16 cellular contexts compared by ENCODE assay signal in genomic region chr1:180199018-180199417, GRCh38. TPM values are rescaled to one million over a fixed set of nuclear protein-coding genes. Genes with fewer than 3 reads are reported as not detected.
DNase-seq lines count a peak whose midpoint lies in the region; ATAC-seq, FAIRE-seq and TF ChIP-seq lines count a peak whose summit lies in the region.
"Had no signal": no experiment of that assay in that cellular context is flagged by ENCODE, and none has a peak within 500 bp of the region (broad histone marks: within the 10 kb centered on the region; RNA-seq: fewer than 3 reads in every experiment).

No MANE protein-coding gene starts in this region.

- no TSS peak for BruUV-seq in K562 (replicated peaks; lab: Mats Ljungman, UMichigan)

- no peak overlapping the region for H2AK5ac ChIP-seq in mesenchymal stem cell (ENCODE audit: low read length, severe bottlenecking)

- DNase-seq in NCI-H1436 (lab: John Stamatoyannopoulos, UW) (peak; percentile 11), NCI-H1436 treated with DMSO at 0.1 percent for 48 hours (lab: John Stamatoyannopoulos, UW) (no peak), NCI-H2171 treated with DMSO at 0.1 percent for 48 hours (lab: John Stamatoyannopoulos, UW) (peak; percentile 72), K562 (ENCODE audit: extremely low read depth in 1 of 4, low spot score in 3 of 4) (no peak), mesenchymal stem cell (no peak)
- no peak for DNase-seq in activated CD8-positive, alpha-beta T cell treated with anti-CD3 and anti-CD28 coated beads for 36 hours
- DNase-seq: CD4-positive, alpha-beta T cell; DMS153; DND-41; GDM1; GOT3 had no signal

- TF ChIP-seq EP300 in K562 (IDR thresholded peaks at IDR 0.05; ENCODE audit: low read length) = no peak

- no peak for FAIRE-seq in K562 (lab: Jason Lieb, UNC)
- FAIRE-seq: GM12892 had no signal

- no peaks in the 10 kb centered on the region for H3K36me3 Mint-ChIP-seq in activated CD8-positive, alpha-beta T cell treated with anti-CD3 and anti-CD28 coated beads for 36 hours (ENCODE audit: low read depth)

- no peak for TF ChIP-seq CTCF in K562 (IDR thresholded peaks at IDR 0.05 in 2 of 3, conservative IDR thresholded peaks at IDR 0.05 in 1 of 3; ENCODE audit: insufficient read depth in 2 of 3, low read depth in 1 of 3, low read length in 3 of 3)
- no peak for TF ChIP-seq CTCF in activated CD8-positive, alpha-beta T cell treated with anti-CD3 and anti-CD28 coated beads for 36 hours (IDR thresholded peaks at IDR 0.05)

- H4K20me1 ChIP-seq in K562 (replicated peaks; ENCODE audit: control insufficient read depth, insufficient read depth, low read length) = no peaks in the 10 kb centered on the region

- H3K14ac ChIP-seq in mesenchymal stem cell (ENCODE audit: low read length in 2 of 2) = no peak overlapping the region

- intact Hi-C loops in K562 (cut with micrococcal nuclease) = no loop called here
- intact Hi-C loops in activated CD8-positive, alpha-beta T cell treated with anti-CD3 and anti-CD28 coated beads for 36 hours (cut with micrococcal nuclease) = no loop called here

- no peak overlapping the region for H3K18ac ChIP-seq in mesenchymal stem cell (ENCODE audit: low read depth in 1 of 2, low read length in 2 of 2)

- H3K4me3 ChIP-seq in K562 (no peak overlapping the region), mesenchymal stem cell (ENCODE audit: insufficient read depth in 1 of 2, low read depth in 1 of 2, low read length in 2 of 2) (no peak overlapping the region)
- H3K4me3 ChIP-seq: HAP-1 had no signal

- no peak overlapping the region for H3K4ac ChIP-seq in mesenchymal stem cell (ENCODE audit: low read depth in 1 of 2, low read length in 2 of 2)

- H3K27ac ChIP-seq in K562 (ENCODE audit: extremely low read depth, low read depth, low read length) (no peak overlapping the region), mesenchymal stem cell (ENCODE audit: low read length, poor library complexity, severe bottlenecking) (no peak overlapping the region)
- H3K27ac ChIP-seq: 22Rv1 had no signal

- H3K27me3 ChIP-seq in K562 (ENCODE audit: control insufficient read depth in 2 of 2, insufficient read depth in 2 of 2, low read length in 2 of 2) (no peaks in the 10 kb centered on the region), mesenchymal stem cell (ENCODE audit: control insufficient read depth in 1 of 2, insufficient read depth in 1 of 2, low read length in 2 of 2) (no peaks in the 10 kb centered on the region)

- H3K27ac Mint-ChIP-seq in activated CD8-positive, alpha-beta T cell treated with anti-CD3 and anti-CD28 coated beads for 36 hours = no peak overlapping the region
- H3K27ac Mint-ChIP-seq: CD4-positive, alpha-beta T cell had no signal

- H3K4me3 Mint-ChIP-seq in activated CD8-positive, alpha-beta T cell treated with anti-CD3 and anti-CD28 coated beads for 36 hours = no peak overlapping the region
- H3K4me3 Mint-ChIP-seq: CD4-positive, alpha-beta T cell had no signal

- H3K4me2 ChIP-seq in K562 (ENCODE audit: insufficient read depth, low read length) = no peak overlapping the region
- no peak overlapping the region for H3K4me2 ChIP-seq in mesenchymal stem cell (ENCODE audit: low read length, poor library complexity, severe bottlenecking)

- TF ChIP-seq POLR2A in K562 (conservative IDR thresholded peaks at IDR 0.05) = no peak

- H3K9ac ChIP-seq in K562 (ENCODE audit: insufficient read depth in 1 of 2, low read depth in 2 of 2, low read length in 2 of 2) = no peak overlapping the region
- H3K9ac ChIP-seq in mesenchymal stem cell (ENCODE audit: low read length) = no peak overlapping the region

- in situ Hi-C loops in K562 (cut with MboI) = no loop called here

- TF ChIP-seq RAD21 in K562 (CRISPR knock-in tag; conservative IDR thresholded peaks at IDR 0.05 in 1 of 2, IDR thresholded peaks at IDR 0.05 in 1 of 2) = no peak

- peaks cover 0 to 29% of the 10 kb centered on the region in 2 experiments; a peak in 2 of 5 replicates for H3K4me1 ChIP-seq in K562 (replicated peaks in 1 of 2; ENCODE audit: control insufficient read depth in 2 of 2, insufficient read depth in 2 of 2, low read length in 2 of 2)
- H3K4me1 ChIP-seq in mesenchymal stem cell (ENCODE audit: control insufficient read depth, insufficient read depth, low read depth, low read length) = peaks cover 2% of the 10 kb centered on the region
- H3K4me1 ChIP-seq: HAP-1 had no signal

- H3K36me3 ChIP-seq in K562 (ENCODE audit: control insufficient read depth, insufficient read depth, low read length) (no peaks in the 10 kb centered on the region), mesenchymal stem cell (ENCODE audit: control insufficient read depth in 1 of 2, insufficient read depth in 2 of 2, low read depth in 1 of 2, low read length in 2 of 2) (peaks cover 53 to 60% of the 10 kb centered on the region in 2 experiments)

- H2BK5ac ChIP-seq in mesenchymal stem cell (ENCODE audit: low read depth, low read length, poor library complexity, severe bottlenecking) = no peak overlapping the region

- CTCF ChIA-PET in K562 (lab: Yijun Ruan, JAX; ENCODE audit: low intra/inter-chr PET ratio) = no interaction called here
- CTCF ChIA-PET in activated CD8-positive, alpha-beta T cell treated with anti-CD3 and anti-CD28 coated beads for 36 hours (lab: Charles Lee) = no interaction called here

- no peak overlapping the region for H2BK120ac ChIP-seq in mesenchymal stem cell (ENCODE audit: low read depth, low read length)

- no peak for ATAC-seq in K562
- no peak for ATAC-seq in activated CD8-positive, alpha-beta T cell treated with anti-CD3 and anti-CD28 coated beads for 36 hours
- no peak for ATAC-seq in GM21723 (IDR thresholded peaks at IDR 0.05; ENCODE audit: unreplicated experiment)

- no peaks in the 10 kb centered on the region for H3K9me3 Mint-ChIP-seq in activated CD8-positive, alpha-beta T cell treated with anti-CD3 and anti-CD28 coated beads for 36 hours
- H3K9me3 Mint-ChIP-seq: CD4-positive, alpha-beta T cell had no signal

- no peaks in the 10 kb centered on the region for H3K9me1 ChIP-seq in K562 (ENCODE audit: control insufficient read depth, insufficient read depth, low read length)

- no peaks in the 10 kb centered on the region for H3K4me1 Mint-ChIP-seq in activated CD8-positive, alpha-beta T cell treated with anti-CD3 and anti-CD28 coated beads for 36 hours (ENCODE audit: low read depth)

- WGBS in K562 (ENCODE audit: insufficient coverage, low coverage, missing lambda C conversion rate) = 37% methylated on average over 12 of the region's 12 CpGs
- WGBS in mesenchymal stem cell = 97% methylated on average over 12 of the region's 12 CpGs

- no peak overlapping the region for H2BK15ac ChIP-seq in mesenchymal stem cell (ENCODE audit: low read depth, poor library complexity, severe bottlenecking)

- H2AFZ ChIP-seq in K562 (ENCODE audit: low read depth, low read length) (no peak overlapping the region), mesenchymal stem cell (ENCODE audit: low read depth, low read length) (no peak overlapping the region)

- H3K9me3 ChIP-seq in K562 (replicated peaks; ENCODE audit: control insufficient read depth, insufficient read depth, low read depth, low read length) (no peaks in the 10 kb centered on the region), mesenchymal stem cell (ENCODE audit: control insufficient read depth, low read length) (no peaks in the 10 kb centered on the region)
- H3K9me3 ChIP-seq: HAP-1 had no signal

- H3K79me1 ChIP-seq in mesenchymal stem cell (replicated peaks; ENCODE audit: low read length, poor library complexity, severe bottlenecking) = no peaks in the 10 kb centered on the region

- H3K79me2 ChIP-seq in K562 (ENCODE audit: control insufficient read depth, insufficient read depth, low read length) = no peaks in the 10 kb centered on the region

- POLR2A ChIA-PET in K562 (lab: Yijun Ruan, JAX) = interaction anchor here (1.3 kb wide), 1 partner anchor 18 kb away, joined by 3 read pairs; no protein-coding TSS in a partner anchor
- POLR2A ChIA-PET in activated CD8-positive, alpha-beta T cell treated with anti-CD3 and anti-CD28 coated beads for 36 hours (lab: Charles Lee) = no interaction called here

- H4K91ac ChIP-seq in mesenchymal stem cell (ENCODE audit: low read length) = no peak overlapping the region

- no peaks in the 10 kb centered on the region for H3K27me3 Mint-ChIP-seq in activated CD8-positive, alpha-beta T cell treated with anti-CD3 and anti-CD28 coated beads for 36 hours
- H3K27me3 Mint-ChIP-seq: CD4-positive, alpha-beta T cell had no signal

- H4K8ac ChIP-seq in mesenchymal stem cell (ENCODE audit: low read length) = no peak overlapping the region

- no peak overlapping the region for H2BK12ac ChIP-seq in mesenchymal stem cell (ENCODE audit: low read length in 2 of 2)

- H3K23ac ChIP-seq in mesenchymal stem cell (ENCODE audit: low read length in 2 of 2) = no peak overlapping the region

RNA-seq across cellular contexts. Expression of gene LHX4, which starts 31.0 kb away (rescaled TPM):
- total RNA-seq in K562 (2011; cell fraction: chromatin; rRNA removed; ENCODE audit: low replicate concordance) = 0.12 TPM in 1 of 2 replicates, not detected in the other
- not detected in 2 replicates for total RNA-seq in K562 (2011; cell fraction: nucleolus; rRNA removed)
- total RNA-seq in K562 (2011; cell fraction: nucleoplasm; rRNA removed) = 0.15 TPM in 1 of 2 replicates, not detected in the other
- not detected in 2 replicates for total RNA-seq in K562 (2014; rRNA removed)
- total RNA-seq in K562 (2014; rRNA removed; fragmentation: Illumina TruSeq; extraction: Trizol) = 0.03 and 0.04 TPM in 2 replicates
- not detected in 2 replicates for total RNA-seq in K562 (2015; rRNA removed; fragmentation: Illumina TruSeq; extraction: Trizol)
- not detected in 2 replicates for total RNA-seq in K562 (2021)
- polyA plus RNA-seq in K562 (2011; rRNA removed) = 0.01 and 0.03 TPM in 2 replicates
- 0.01 TPM in 2 replicates for polyA plus RNA-seq in K562 (2011; cell fraction: cytosol; rRNA removed)
- polyA plus RNA-seq in K562 (2011; cell fraction: nucleus; rRNA removed) = 0.01 and 0.04 TPM in 2 replicates
- polyA plus RNA-seq in K562 (2012) = 1.1 and 1.6 TPM in 2 replicates
- not detected in 2 replicates for polyA plus RNA-seq in K562 (2014; fragmentation: Illumina TruSeq; extraction: Trizol)
- under 1 TPM; 0.10 to 0.11 TPM for polyA plus RNA-seq in K562 (2014; fragmentation: Nextera tagmentation; extraction: Ambion mirVana)
- polyA plus RNA-seq in K562 (2014; rRNA removed) = not detected in 2 replicates
- not detected in 2 replicates for polyA minus RNA-seq in K562 (2011; rRNA and poly(A)+ RNA removed)
- polyA minus RNA-seq in K562 (2011; cell fraction: cytosol; rRNA and poly(A)+ RNA removed) = not detected in 2 replicates
- polyA minus RNA-seq in K562 (2011; cell fraction: nucleus; rRNA and poly(A)+ RNA removed) = 0.11 TPM in 1 of 2 replicates, not detected in the other
- polyA plus RNA-seq in mesenchymal stem cell (2013, experiment 1 of 2) = 0.01 TPM
- polyA plus RNA-seq in mesenchymal stem cell (2013, experiment 2 of 2) = 0.01 TPM
- total RNA-seq in activated CD8-positive, alpha-beta T cell treated with anti-CD3 and anti-CD28 coated beads for 36 hours = not detected
- total RNA-seq: A673 had no signal

RNA-seq across cellular contexts. Expression of gene QSOX1, which starts 44.3 kb away (rescaled TPM):
- 19.7 and 43.6 TPM in 2 replicates for total RNA-seq in K562 (2011; cell fraction: chromatin; rRNA removed; ENCODE audit: low replicate concordance)
- 60.0 and 64.2 TPM in 2 replicates for total RNA-seq in K562 (2011; cell fraction: nucleolus; rRNA removed)
- 56.8 and 59.6 TPM in 2 replicates for total RNA-seq in K562 (2011; cell fraction: nucleoplasm; rRNA removed)
- 21.4 and 33.2 TPM in 2 replicates for total RNA-seq in K562 (2014; rRNA removed)
- total RNA-seq in K562 (2014; rRNA removed; fragmentation: Illumina TruSeq; extraction: Trizol) = 10.2 and 11.4 TPM in 2 replicates
- total RNA-seq in K562 (2015; rRNA removed; fragmentation: Illumina TruSeq; extraction: Trizol) = 11.0 and 11.7 TPM in 2 replicates
- 47.8 and 53.1 TPM in 2 replicates for total RNA-seq in K562 (2021)
- polyA plus RNA-seq in K562 (2011; rRNA removed) = 15.0 and 36.5 TPM in 2 replicates
- polyA plus RNA-seq in K562 (2011; cell fraction: cytosol; rRNA removed) = 25.2 and 25.3 TPM in 2 replicates
- 33.0 and 35.8 TPM in 2 replicates for polyA plus RNA-seq in K562 (2011; cell fraction: nucleus; rRNA removed)
- 38.9 and 76.2 TPM in 2 replicates for polyA plus RNA-seq in K562 (2012)
- 23.9 and 28.3 TPM in 2 replicates for polyA plus RNA-seq in K562 (2014; fragmentation: Illumina TruSeq; extraction: Trizol)
- polyA plus RNA-seq in K562 (2014; fragmentation: Nextera tagmentation; extraction: Ambion mirVana) = 1 to 10 TPM; 4.0 to 4.6 TPM
- 21.5 and 24.8 TPM in 2 replicates for polyA plus RNA-seq in K562 (2014; rRNA removed)
- polyA minus RNA-seq in K562 (2011; rRNA and poly(A)+ RNA removed) = 8.6 and 10.8 TPM in 2 replicates
- polyA minus RNA-seq in K562 (2011; cell fraction: cytosol; rRNA and poly(A)+ RNA removed) = 10.2 and 18.2 TPM in 2 replicates
- 7.5 and 7.6 TPM in 2 replicates for polyA minus RNA-seq in K562 (2011; cell fraction: nucleus; rRNA and poly(A)+ RNA removed)
- 320 TPM for polyA plus RNA-seq in mesenchymal stem cell (2013, experiment 1 of 2)
- 317 TPM for polyA plus RNA-seq in mesenchymal stem cell (2013, experiment 2 of 2)
- 10 to 100 TPM; 32.2 to 33.9 TPM for total RNA-seq in activated CD8-positive, alpha-beta T cell treated with anti-CD3 and anti-CD28 coated beads for 36 hours

Comparison
In these comparisons a context has a peak if more than half of its experiments do, and no peak if none do; other contexts are left out.
1. DNase-seq: peak in NCI-H1436 (single experiment) and NCI-H2171 treated with DMSO at 0.1 percent for 48 hours (single experiment); none in NCI-H1436 treated with DMSO at 0.1 percent for 48 hours (single experiment), K562 (0 of 4), mesenchymal stem cell (single experiment) and activated CD8-positive, alpha-beta T cell treated with anti-CD3 and anti-CD28 coated beads for 36 hours (single experiment).